Comparison of ENCODE assay signal across 14 cellular contexts in genomic region chr1:219621047-219621786, GRCh38. TPM values are rescaled to one million over a fixed set of nuclear protein-coding genes. Genes with fewer than 3 reads are reported as not detected.
"Had no signal": no experiment of that assay in that cellular context is flagged by ENCODE, and none has a peak within 500 bp of the region (broad histone marks: within the 10 kb centered on the region; RNA-seq: fewer than 3 reads in every experiment).

No MANE protein-coding gene starts in this region.

- H3K27me3 ChIP-seq: heart left ventricle, sigmoid colon had no signal

- ATAC-seq: activated CD4-positive, alpha-beta T cell treated with anti-CD3 and anti-CD28 coated beads for 36 hours; activated CD8-positive, alpha-beta T cell treated with anti-CD3 and anti-CD28 coated beads for 36 hours; activated naive CD8-positive, alpha-beta T cell treated with anti-CD3 and anti-CD28 coated beads, Interleukin-2, amount 50 U/mL, for 24 hours; left colon; natural killer cell had no signal

- H3K9me3 ChIP-seq: heart left ventricle, sigmoid colon had no signal

- DNase-seq: activated CD4-positive, alpha-beta T cell treated with anti-CD3 and anti-CD28 coated beads for 36 hours; activated CD8-positive, alpha-beta memory T cell treated with anti-CD3 and anti-CD28 coated beads, Interleukin-2, amount 50 U/mL, for 48 hours; activated CD8-positive, alpha-beta T cell treated with anti-CD3 and anti-CD28 coated beads for 36 hours; activated naive CD4-positive, alpha-beta T cell treated with Interleukin-2 at 50 U/mL for 16 hours; activated naive CD8-positive, alpha-beta T cell treated with anti-CD3 and anti-CD28 coated beads, Interleukin-2, amount 50 U/mL, for 24 hours; left colon; natural killer cell; sigmoid colon; stimulated activated CD4-positive, alpha-beta T cell treated with anti-CD3 and anti-CD28 coated beads, Interleukin-12 subunit alpha, Interleukin-12 subunit beta, amount 100 ng/mL, for 4 hours; stimulated activated naive CD4-positive, alpha-beta T cell; substantia nigra had no signal

- H3K4me1 ChIP-seq: sigmoid colon had no signal

- H3K27ac ChIP-seq: heart left ventricle, sigmoid colon, VCaP had no signal

- H3K36me3 ChIP-seq: heart left ventricle, sigmoid colon had no signal

- H3K4me3 ChIP-seq: heart left ventricle, sigmoid colon had no signal

RNA-seq across cellular contexts. Expression of gene ZC3H11B, which starts 8.3 kb away (rescaled TPM):
- total RNA-seq: frontal cortex, left colon, natural killer cell had no signal
